17 cellular contexts compared by ENCODE assay signal in the genomic region with DNA sequence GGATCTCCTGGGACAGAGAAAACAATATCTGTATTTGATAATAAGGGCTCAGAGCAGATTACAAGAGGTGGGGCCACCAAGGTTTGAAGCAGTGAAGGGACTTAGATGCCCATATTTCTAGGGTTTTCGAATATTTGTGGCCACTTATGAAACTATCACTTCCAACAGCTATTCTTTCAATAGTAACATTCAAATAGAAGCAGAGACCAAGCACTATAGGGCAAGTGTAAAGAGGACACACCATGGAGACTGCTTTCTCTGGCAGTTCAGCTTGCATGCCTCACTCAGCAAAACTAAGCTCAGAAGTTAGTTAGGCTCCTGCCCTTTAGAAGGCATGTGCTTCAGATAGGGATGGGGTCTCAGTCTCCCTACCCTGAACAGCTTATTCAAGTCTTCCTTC. TPM values are rescaled to one million over a fixed set of nuclear protein-coding genes. Genes with fewer than 3 reads are reported as not detected.
A peak's percentile ranks its signal among the peaks of the same experiment; 100 is the strongest.
DNase-seq lines count a peak whose midpoint lies in the region; ATAC-seq and TF ChIP-seq lines count a peak whose summit lies in the region.
"Had no signal": no experiment of that assay in that cellular context is flagged by ENCODE, and none has a peak within 500 bp of the region (broad histone marks: within the 10 kb centered on the region; RNA-seq: fewer than 3 reads in every experiment).

No MANE protein-coding gene starts in this region.

- H3K4me1 ChIP-seq in RWPE2 (ENCODE audit: insufficient read depth, poor library complexity, severe bottlenecking) (peaks cover 18% of the 10 kb centered on the region), neutrophil (ENCODE audit: control insufficient read depth in 1 of 2, insufficient read depth in 1 of 2, low read depth in 1 of 2, low read length in 1 of 2) (peaks cover 38 to 39% of the 10 kb centered on the region in 2 experiments)

- H3K27me3 ChIP-seq in RWPE2 (ENCODE audit: insufficient read depth, poor library complexity, severe bottlenecking) (no peaks in the 10 kb centered on the region), neutrophil (no peaks in the 10 kb centered on the region)

- TF ChIP-seq CTCF in natural killer cell (IDR thresholded peaks at IDR 0.05) (no peak), RWPE2 (IDR thresholded peaks at IDR 0.05; ENCODE audit: poor library complexity, severe bottlenecking) (no peak), neutrophil (IDR thresholded peaks at IDR 0.05) (no peak)

- no peak for DNase-seq in natural killer cell treated with Interleukin-12 subunit alpha and Interleukin-12 subunit beta and Interleukin-15 and Interleukin-18, amount 100 ng/mL, for 72 hours (ENCODE audit: low spot score)
- DNase-seq in natural killer cell (no peak), RWPE2 (ENCODE audit: low spot score) (no peak), NCI-H2171 (lab: John Stamatoyannopoulos, UW) (no peak), NOMO-1 treated with dmso at 0.1 percent for 144 hours (lab: John Stamatoyannopoulos, UW; ENCODE audit: unreplicated experiment) (no peak), putamen (ENCODE audit: low spot score) (no peak)
- DNase-seq: 8988T; C1 segment of cervical spinal cord; Calu3; CD4-positive, alpha-beta T cell; DMS 273 treated with DMSO at 0.1 percent for 48 hours; GOT3; H9 had no signal

- H3K4me3 ChIP-seq in RWPE2 (ENCODE audit: severe bottlenecking) (no peak overlapping the region), neutrophil (ENCODE audit: low read depth in 1 of 2, low read length in 1 of 2) (no peak overlapping the region)

- no peaks in the 10 kb centered on the region for H3K27me3 Mint-ChIP-seq in natural killer cell treated with Interleukin-12 subunit alpha and Interleukin-12 subunit beta and Interleukin-15 and Interleukin-18, amount 100 ng/mL, for 72 hours
- H3K27me3 Mint-ChIP-seq in natural killer cell (ENCODE audit: low read depth in 2 of 2): no peaks in the 10 kb centered on the region
- H3K27me3 Mint-ChIP-seq: B cell; CD4-positive, alpha-beta T cell had no signal

- H3K27ac Mint-ChIP-seq in natural killer cell treated with Interleukin-12 subunit alpha and Interleukin-12 subunit beta and Interleukin-15 and Interleukin-18, amount 100 ng/mL, for 72 hours: peak overlapping the region; percentile 38 to 65
- no peak overlapping the region for H3K27ac Mint-ChIP-seq in natural killer cell
- H3K27ac Mint-ChIP-seq: B cell; CD4-positive, alpha-beta T cell; H9 had no signal

- H3K36me3 Mint-ChIP-seq in natural killer cell treated with Interleukin-12 subunit alpha and Interleukin-12 subunit beta and Interleukin-15 and Interleukin-18, amount 100 ng/mL, for 72 hours: no peaks in the 10 kb centered on the region
- H3K36me3 Mint-ChIP-seq in natural killer cell: no peaks in the 10 kb centered on the region

- no peaks in the 10 kb centered on the region for H3K9me3 ChIP-seq in RWPE2 (ENCODE audit: severe bottlenecking)
- no peaks in the 10 kb centered on the region for H3K9me3 ChIP-seq in neutrophil

- no peak overlapping the region for H3K4me3 Mint-ChIP-seq in natural killer cell treated with Interleukin-12 subunit alpha and Interleukin-12 subunit beta and Interleukin-15 and Interleukin-18, amount 100 ng/mL, for 72 hours
- H3K4me3 Mint-ChIP-seq in natural killer cell: no peak overlapping the region
- H3K4me3 Mint-ChIP-seq: B cell; CD4-positive, alpha-beta T cell; H9 had no signal

- H3K4me1 Mint-ChIP-seq in natural killer cell treated with Interleukin-12 subunit alpha and Interleukin-12 subunit beta and Interleukin-15 and Interleukin-18, amount 100 ng/mL, for 72 hours (ENCODE audit: low read depth in 2 of 2): peaks cover 22 to 23% of the 10 kb centered on the region in 2 donors
- H3K4me1 Mint-ChIP-seq in natural killer cell: peaks cover 7 to 10% of the 10 kb centered on the region in 2 donors
- H3K4me1 Mint-ChIP-seq: B cell had no signal

- H3K27ac ChIP-seq in RWPE2 (ENCODE audit: poor library complexity, severe bottlenecking) (peak overlapping the region; percentile 74), neutrophil (peak overlapping the region; percentile 54)

- no peaks in the 10 kb centered on the region for H3K9me3 Mint-ChIP-seq in natural killer cell treated with Interleukin-12 subunit alpha and Interleukin-12 subunit beta and Interleukin-15 and Interleukin-18, amount 100 ng/mL, for 72 hours
- H3K9me3 Mint-ChIP-seq in natural killer cell: no peaks in the 10 kb centered on the region
- H3K9me3 Mint-ChIP-seq: CD4-positive, alpha-beta T cell; H9 had no signal

- intact Hi-C loops in natural killer cell (cut with micrococcal nuclease): no loop called here

- no peak for ATAC-seq in natural killer cell treated with Interleukin-12 subunit alpha and Interleukin-12 subunit beta and Interleukin-15 and Interleukin-18, amount 100 ng/mL, for 72 hours
- ATAC-seq in natural killer cell: no peak
- ATAC-seq in RWPE2 (ENCODE audit: low read depth): no peak
- ATAC-seq in HG02938 (IDR thresholded peaks at IDR 0.05; ENCODE audit: unreplicated experiment): no peak
- ATAC-seq: HepG2 had no signal

- no peaks in the 10 kb centered on the region for H3K36me3 ChIP-seq in RWPE2 (ENCODE audit: low read depth)
- peaks cover 6% of the 10 kb centered on the region for H3K36me3 ChIP-seq in neutrophil

RNA-seq across cellular contexts. Expression of a gene that starts 10.3 kb away (rescaled TPM):
- 10 to 100 TPM; 29.5 to 65.6 TPM for total RNA-seq in natural killer cell treated with Interleukin-12 subunit alpha and Interleukin-12 subunit beta and Interleukin-15 and Interleukin-18, amount 100 ng/mL, for 72 hours
- total RNA-seq in natural killer cell: 10 to 100 TPM; 34.7 to 55.0 (median 46.9) TPM

RNA-seq across cellular contexts. Expression of a gene that starts 36.3 kb away (rescaled TPM):
- 100 to 1,000 TPM; 312 to 462 TPM for total RNA-seq in natural killer cell treated with Interleukin-12 subunit alpha and Interleukin-12 subunit beta and Interleukin-15 and Interleukin-18, amount 100 ng/mL, for 72 hours
- total RNA-seq in natural killer cell: 100 to 1,000 TPM; 209 to 218 (median 218) TPM

RNA-seq across cellular contexts. Expression of a gene that starts 42.4 kb away (rescaled TPM):
- total RNA-seq in natural killer cell treated with Interleukin-12 subunit alpha and Interleukin-12 subunit beta and Interleukin-15 and Interleukin-18, amount 100 ng/mL, for 72 hours: 10 to 100 TPM; 32.7 to 42.3 TPM
- 10 to 100 TPM; 15.2 to 20.8 (median 16.3) TPM for total RNA-seq in natural killer cell

Comparison
In these comparisons a context has a peak if more than half of its experiments do, and no peak if none do; other contexts are left out.
1. H3K27ac Mint-ChIP-seq: peak in natural killer cell treated with Interleukin-12 subunit alpha and Interleukin-12 subunit beta and Interleukin-15 and Interleukin-18, amount 100 ng/mL, for 72 hours (2 of 2); none in natural killer cell (0 of 2).